Comparison of ENCODE assay signal across 7 cellular contexts in genomic region chr11:28787897-28788296, GRCh38.
A peak's percentile ranks its signal among the peaks of the same experiment; 100 is the strongest.
DNase-seq lines count a peak whose midpoint lies in the region; ATAC-seq and TF ChIP-seq lines count a peak whose summit lies in the region.
"Not testable (repeated sequence)": the region's sequence is repeated elsewhere in the genome, so short reads cannot be mapped to it uniquely, and the experiment has no call there.

No MANE protein-coding gene starts in this region.

- H4K20me1 ChIP-seq in GM23248 (ENCODE audit: insufficient read depth), result not testable (repeated sequence)

- not testable (repeated sequence) for H3K4me1 ChIP-seq in GM23248 (ENCODE audit: insufficient read depth)

- not testable (repeated sequence) for H3K9ac ChIP-seq in GM23248

- 15 to 22% methylated on average over 2 of the region's 2 CpGs for WGBS in GM23248 (ENCODE audit: low coverage in 1 of 2, low lambda C conversion rate in 2 of 2, missing lambda C conversion rate in 2 of 2), 2 experiments

- H3K4me2 ChIP-seq in GM23248 (ENCODE audit: unreplicated experiment), result peak overlapping the region; percentile 11

- H3K36me3 ChIP-seq in GM23248 (ENCODE audit: low read depth), result not testable (repeated sequence)

- in situ Hi-C loops in GM23248 (cut with MboI), result not testable (repeated sequence)

- not testable (repeated sequence) for H3K4me3 ChIP-seq in AG10803 (ENCODE audit: low read length); GM23248

- H3K9me3 ChIP-seq in GM23248 (ENCODE audit: low read depth), result not testable (repeated sequence)

- not testable (repeated sequence) for H3K79me2 ChIP-seq in GM23248 (ENCODE audit: insufficient read depth)

- H3K9me2 ChIP-seq in GM23248 (ENCODE audit: insufficient read depth), result not testable (repeated sequence)

- H3K27ac ChIP-seq in GM23248, result not testable (repeated sequence)

- DNase-seq in AG10803 (ENCODE audit: low read depth), result peak; percentile 82
- DNase-seq in GM23248, result peak; percentile 19
- DNase-seq in LHCN-M2 (ENCODE audit: low read depth), result peak; percentile 74
- peak; percentile 55 for DNase-seq in astrocyte of the hippocampus (ENCODE audit: low read depth, low spot score)
- DNase-seq in fibroblast of gingiva (ENCODE audit: low read depth), result peak; percentile 59
- peak; percentile 55 for DNase-seq in kidney tubule cell (ENCODE audit: low spot score)

- H3F3A ChIP-seq in GM23248 (ENCODE audit: insufficient read depth), result not testable (repeated sequence)

- not testable (repeated sequence) for ATAC-seq in SK-N-SH treated with all-trans-retinoic acid at 6 μM for 48 hours

- H2AFZ ChIP-seq in GM23248, result not testable (repeated sequence)

- H3K27me3 ChIP-seq in GM23248 (replicated peaks; ENCODE audit: insufficient read depth), result not testable (repeated sequence)

- TF ChIP-seq CTCF in AG10803 (conservative IDR thresholded peaks at IDR 0.05; ENCODE audit: low read length), result not testable (repeated sequence)

TF ChIP-seq in SK-N-SH treated with all-trans-retinoic acid at 6 μM for 48 hours, 23 proteins besides CTCF, POLR2A, EP300 and RAD21:
- TF ChIP-seq ISL1 (CRISPR knock-in tag; IDR thresholded peaks at IDR 0.05), result 0 out of 2 replicates have a peak, but pooled peaks have one; percentile 13

Comparison
In these comparisons a context has a peak if more than half of its experiments do, and no peak if none do; other contexts are left out.
1. DNase-seq: peak in every context shown above with its lines; median percentile 82 in AG10803; 74 in LHCN-M2; 59 in fibroblast of gingiva; 55 in astrocyte of the hippocampus; 55 in kidney tubule cell; 19 in GM23248.